ENCODE assay signal across 27 cellular contexts in the genomic region with DNA sequence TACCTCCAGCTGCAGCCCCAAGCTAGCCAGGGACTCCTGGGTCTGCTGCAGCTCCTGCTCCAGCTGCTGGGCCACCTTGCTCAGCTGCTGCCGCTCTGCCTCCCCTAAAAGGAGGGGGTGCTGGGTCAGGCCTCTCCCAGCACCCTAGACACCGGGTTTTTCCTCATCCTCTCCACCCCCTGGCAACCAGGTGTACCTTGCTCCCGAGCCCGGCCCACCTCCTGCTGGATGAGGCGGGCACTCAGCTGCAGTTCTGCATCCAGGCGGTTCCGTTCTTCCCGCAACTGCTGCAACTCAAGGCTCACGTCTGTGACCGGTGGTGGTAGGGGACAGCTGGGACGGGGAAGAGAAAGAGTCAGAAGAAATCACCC. TPM values are rescaled to one million over a fixed set of nuclear protein-coding genes. Genes with fewer than 3 reads are reported as not detected.
"Had no signal": no experiment of that assay in that cellular context is flagged by ENCODE, and none has a peak within 500 bp of the region (broad histone marks: within the 10 kb centered on the region; RNA-seq: fewer than 3 reads in every experiment).

No MANE protein-coding gene starts in this region.

- H3K79me2 ChIP-seq: hepatocyte had no signal

- H3K36me3 ChIP-seq: ovary had no signal

- H3K4me2 ChIP-seq: hepatocyte, smooth muscle cell had no signal

- ATAC-seq: natural killer cell had no signal

- H3K9me3 ChIP-seq: esophagus muscularis mucosa, ovary, right atrium auricular region, suprapubic skin, thyroid gland, upper lobe of left lung, vagina had no signal

- H3K27me3 ChIP-seq: dorsolateral prefrontal cortex, esophagus muscularis mucosa, hepatocyte, ovary, right atrium auricular region, suprapubic skin, thyroid gland, upper lobe of left lung, vagina had no signal

- H3K27ac ChIP-seq: dorsolateral prefrontal cortex, epithelial cell of prostate, esophagus muscularis mucosa, hepatocyte, ovary, right atrium auricular region, suprapubic skin, thyroid gland, vagina had no signal

- H3K4me1 ChIP-seq: thyroid gland, vagina had no signal

- DNase-seq: cortex of kidney; dorsolateral prefrontal cortex; effector memory CD4-positive, alpha-beta T cell; head of caudate nucleus; mesendoderm; natural killer cell; nucleus accumbens; ovary; stimulated activated CD4-positive, alpha-beta T cell treated with anti-CD3 and anti-CD28 coated beads, Interleukin-2, amount 100 ng/mL, for 48 hours; stimulated activated naive CD4-positive, alpha-beta T cell treated with Interleukin-2 at 50 U/mL for 16 hours; thyroid gland had no signal

- H3K4me3 ChIP-seq: dorsolateral prefrontal cortex, esophagus muscularis mucosa, hepatocyte, ovary, right atrium auricular region, smooth muscle cell, suprapubic skin, thyroid gland, upper lobe of left lung, vagina had no signal

- H2AFZ ChIP-seq: hepatocyte had no signal

RNA-seq across cellular contexts. Expression of gene PSORS1C2, which starts 6.1 kb away (rescaled TPM):
- total RNA-seq: chondrocyte, dorsolateral prefrontal cortex, esophagus muscularis mucosa, fibroblast of villous mesenchyme, hepatocyte, kidney epithelial cell, liver, lung microvascular endothelial cell, myocyte, natural killer cell, neural crest cell, ovary, posterior vena cava, right atrium auricular region, thyroid gland, upper lobe of left lung, vagina had no signal
- polyA plus RNA-seq: hepatocyte, liver, ovary had no signal

RNA-seq across cellular contexts. Expression of gene CDSN, which starts 24.7 kb away (rescaled TPM):
- total RNA-seq: dorsolateral prefrontal cortex, esophagus muscularis mucosa, fibroblast of villous mesenchyme, hepatocyte, kidney epithelial cell, liver, lung microvascular endothelial cell, myocyte, natural killer cell, neural crest cell, posterior vena cava, right atrium auricular region, upper lobe of left lung had no signal
- polyA plus RNA-seq: hepatocyte, liver had no signal

RNA-seq across cellular contexts. Expression of gene POU5F1, which starts 25.5 kb away (rescaled TPM):
- total RNA-seq: fibroblast of villous mesenchyme, lung microvascular endothelial cell, natural killer cell, neural crest cell, posterior vena cava, right atrium auricular region, smooth muscle cell had no signal
- polyA plus RNA-seq: smooth muscle cell had no signal
